15 cellular contexts compared by ENCODE assay signal in genomic region chr20:33387177-33387576, GRCh38. TPM values are rescaled to one million over a fixed set of nuclear protein-coding genes. Genes with fewer than 3 reads are reported as not detected.
DNase-seq lines count a peak whose midpoint lies in the region; ATAC-seq and TF ChIP-seq lines count a peak whose summit lies in the region.
"Had no signal": no experiment of that assay in that cellular context is flagged by ENCODE, and none has a peak within 500 bp of the region (broad histone marks: within the 10 kb centered on the region; RNA-seq: fewer than 3 reads in every experiment).

No MANE protein-coding gene starts in this region.

- ATAC-seq in Right ventricle myocardium inferior, result peak; percentile 46
- ATAC-seq in GM21423 (IDR thresholded peaks at IDR 0.05; ENCODE audit: unreplicated experiment), result no peak
- no peak for ATAC-seq in GM18861 (IDR thresholded peaks at IDR 0.05; ENCODE audit: unreplicated experiment)
- ATAC-seq: activated naive CD8-positive, alpha-beta T cell treated with anti-CD3 and anti-CD28 coated beads, Interleukin-2, amount 50 U/mL, for 24 hours; lower lobe of right lung; WTC11 had no signal

- H3K4me3 ChIP-seq in right atrium auricular region, result no peak overlapping the region
- H3K4me3 ChIP-seq: lower lobe of right lung had no signal

- peaks cover 55% of the 10 kb centered on the region for H3K36me3 ChIP-seq in right atrium auricular region

- intact Hi-C loops in Right ventricle myocardium inferior (cut with DNase I), result no loop called here
- intact Hi-C loops in cardiac septum (cut with DNase I), result no loop called here

- H3K4me1 ChIP-seq in right atrium auricular region, result no peaks in the 10 kb centered on the region
- H3K4me1 ChIP-seq: lower lobe of right lung had no signal

- peak overlapping the region; percentile 61 to 84 for H3K27ac ChIP-seq in right atrium auricular region
- H3K27ac ChIP-seq: HL-60, lower lobe of right lung had no signal

- no peak for TF ChIP-seq CTCF in right atrium auricular region (IDR thresholded peaks at IDR 0.05)

- DNase-seq in Right ventricle myocardium inferior (ENCODE audit: missing footprints) (peak; percentile 73), cardiac septum (ENCODE audit: low spot score) (no peak), amniotic epithelial cell (ENCODE audit: low read depth) (peak; percentile 88), right atrium auricular region (ENCODE audit: low spot score) (no peak), NCI-H2196 (lab: John Stamatoyannopoulos, UW; ENCODE audit: unreplicated experiment) (no peak), mucosa of gallbladder (ENCODE audit: low spot score) (no peak)
- DNase-seq: activated CD8-positive, alpha-beta memory T cell treated with anti-CD3 and anti-CD28 coated beads, Interleukin-2, amount 50 U/mL, for 48 hours; activated naive CD8-positive, alpha-beta T cell treated with anti-CD3 and anti-CD28 coated beads, Interleukin-2, amount 50 U/mL, for 24 hours; glutamatergic neuron; lower lobe of right lung; NCI-H524 treated with DMSO at 0.1 percent for 48 hours had no signal

- H3K9me3 ChIP-seq in right atrium auricular region, result no peaks in the 10 kb centered on the region
- H3K9me3 ChIP-seq: lower lobe of right lung had no signal

- H3K27me3 ChIP-seq in right atrium auricular region, result no peaks in the 10 kb centered on the region

RNA-seq across cellular contexts. Expression of gene CDK5RAP1, which starts 14.1 kb away (rescaled TPM):
- total RNA-seq in Right ventricle myocardium inferior (18.3 TPM), cardiac septum (21.3 TPM), right atrium auricular region (10 to 100 TPM; 13.9 to 22.8 TPM), mucosa of gallbladder (18.7 TPM)

RNA-seq across cellular contexts. Expression of gene SNTA1, which starts 56.4 kb away (rescaled TPM):
- total RNA-seq in Right ventricle myocardium inferior, result 199 TPM
- total RNA-seq in cardiac septum, result 167 TPM
- 100 to 1,000 TPM; 183 to 295 TPM for total RNA-seq in right atrium auricular region
- 13.0 TPM for total RNA-seq in mucosa of gallbladder

Comparison
In these comparisons a context has a peak if more than half of its experiments do, and no peak if none do; other contexts are left out.
1. DNase-seq: peak in Right ventricle myocardium inferior (single experiment) and amniotic epithelial cell (single experiment); none in cardiac septum (single experiment), right atrium auricular region (single experiment), NCI-H2196 (single experiment) and mucosa of gallbladder (single experiment).
2. RNA of gene SNTA1, which starts 56.4 kb away (total RNA-seq): 183 to 295 TPM in right atrium auricular region, 199 TPM in Right ventricle myocardium inferior (single experiment) and 167 TPM in cardiac septum (single experiment); 13.0 TPM in mucosa of gallbladder (single experiment); every median in the first group is over 10 times any median in the second.